Comparison of ENCODE assay signal across 41 cellular contexts in genomic region chr19:601310-601709, GRCh38. TPM values are rescaled to one million over a fixed set of nuclear protein-coding genes. Genes with fewer than 3 reads are reported as not detected.
"Had no signal": no experiment of that assay in that cellular context is flagged by ENCODE, and none has a peak within 500 bp of the region (broad histone marks: within the 10 kb centered on the region; RNA-seq: fewer than 3 reads in every experiment).

No MANE protein-coding gene starts in this region.

- H3K36me3 ChIP-seq: ascending aorta, cardiac muscle cell had no signal

- FAIRE-seq: bronchial epithelial cell, TTC549 had no signal

- H3K9me3 ChIP-seq: ascending aorta had no signal

- H3K4me3 Mint-ChIP-seq: activated B cell treated with CpG ODN at 0.5 μM for 24 hours; activated CD4-positive, alpha-beta memory T cell treated with anti-CD3 and anti-CD28 coated beads for 36 hours; activated CD4-positive, alpha-beta T cell treated with anti-CD3 and anti-CD28 coated beads, Interleukin-2, amount 10 ng/mL, durations not matched to agents 24 days and 14 days; activated CD8-positive, alpha-beta T cell treated with anti-CD3 and anti-CD28 coated beads for 36 hours; activated naive CD4-positive, alpha-beta T cell treated with anti-CD3 and anti-CD28 coated beads, Interleukin-2, amount 10 ng/mL, durations not matched to agents 7 days and 5 days; activated naive CD4-positive, alpha-beta T cell treated with anti-CD3 and anti-CD28 coated beads, Interleukin-2, amount 50 U/mL, for 24 hours; activated naive CD8-positive, alpha-beta T cell; activated naive CD8-positive, alpha-beta T cell treated with anti-CD3 and anti-CD28 coated beads, Interleukin-2, amount 10 ng/mL, durations not matched to agents 7 days and 5 days; activated naive CD8-positive, alpha-beta T cell treated with anti-CD3 and anti-CD28 coated beads, Interleukin-2, amount 50 U/mL, for 24 hours; activated T-cell treated with anti-CD3 and anti-CD28 coated beads, Interleukin-2, amount 50 U/mL, for 4 hours; activated T-cell treated with anti-CD3 and anti-CD28 coated beads, Interleukin-2, amount 50 U/mL, for 72 hours; activated T-helper 1 cell treated with anti-CD3 and anti-CD28 coated beads, Interleukin-12 subunit alpha, Interleukin-12 subunit beta, Interleukin-2, Interleukin-4 antibody, amounts not matched to agents 30 ng/mL and 10 ng/mL and 1 ng/mL, durations not matched to agents 14 hours and 24 hours and 36 hours; activated T-helper 17 cell treated with anti-CD3 and anti-CD28 coated beads, Interleukin-2, amount 50 U/mL, for 72 hours; brain; central memory CD8-positive, alpha-beta T cell; T-helper 1 cell treated with Interleukin-12 subunit alpha and Interleukin-12 subunit beta and Interleukin-4 antibody, amounts not matched to agents 30 μg/mL and 1 μg/mL, for 36 hours; T-helper 2 cell treated with Interferon-gamma antibody and Interleukin-4, amounts not matched to agents 5 μg/mL and 100 μg/mL, for 36 hours had no signal

- H3K9me3 Mint-ChIP-seq: activated B cell treated with CpG ODN at 0.5 μM for 24 hours; activated CD4-positive, alpha-beta memory T cell treated with anti-CD3 and anti-CD28 coated beads for 36 hours; activated CD4-positive, alpha-beta T cell treated with anti-CD3 and anti-CD28 coated beads, Interleukin-2, amount 10 ng/mL, durations not matched to agents 24 days and 14 days; activated naive CD4-positive, alpha-beta T cell treated with anti-CD3 and anti-CD28 coated beads, Interleukin-2, amount 50 U/mL, for 24 hours; activated naive CD8-positive, alpha-beta T cell treated with anti-CD3 and anti-CD28 coated beads, Interleukin-2, amount 50 U/mL, for 24 hours; activated T-cell treated with anti-CD3 and anti-CD28 coated beads, Interleukin-2, amount 50 U/mL, for 4 hours; activated T-cell treated with anti-CD3 and anti-CD28 coated beads, Interleukin-2, amount 50 U/mL, for 72 hours; activated T-helper 1 cell treated with anti-CD3 and anti-CD28 coated beads, Interleukin-12 subunit alpha, Interleukin-12 subunit beta, Interleukin-2, Interleukin-4 antibody, amounts not matched to agents 30 ng/mL and 10 ng/mL and 1 ng/mL, durations not matched to agents 14 hours and 24 hours and 36 hours; activated T-helper 17 cell treated with anti-CD3 and anti-CD28 coated beads, Interleukin-2, amount 50 U/mL, for 72 hours; central memory CD8-positive, alpha-beta T cell; T-helper 1 cell treated with Interleukin-12 subunit alpha and Interleukin-12 subunit beta and Interleukin-4 antibody, amounts not matched to agents 30 μg/mL and 1 μg/mL, for 36 hours; T-helper 2 cell treated with Interferon-gamma antibody and Interleukin-4, amounts not matched to agents 5 μg/mL and 100 μg/mL, for 36 hours had no signal

- H3K36me3 Mint-ChIP-seq: activated CD4-positive, alpha-beta memory T cell treated with anti-CD3 and anti-CD28 coated beads for 36 hours; activated naive CD4-positive, alpha-beta T cell treated with anti-CD3 and anti-CD28 coated beads, Interleukin-2, amount 10 ng/mL, durations not matched to agents 7 days and 5 days; activated naive CD4-positive, alpha-beta T cell treated with anti-CD3 and anti-CD28 coated beads, Interleukin-2, amount 50 U/mL, for 24 hours; activated naive CD8-positive, alpha-beta T cell; activated naive CD8-positive, alpha-beta T cell treated with anti-CD3 and anti-CD28 coated beads, Interleukin-2, amount 10 ng/mL, durations not matched to agents 7 days and 5 days had no signal

- H3K27ac Mint-ChIP-seq: activated B cell treated with CpG ODN at 0.5 μM for 24 hours; activated CD4-positive, alpha-beta memory T cell treated with anti-CD3 and anti-CD28 coated beads for 36 hours; activated CD4-positive, alpha-beta T cell treated with anti-CD3 and anti-CD28 coated beads, Interleukin-2, amount 10 ng/mL, durations not matched to agents 24 days and 14 days; activated CD8-positive, alpha-beta T cell treated with anti-CD3 and anti-CD28 coated beads for 36 hours; activated naive CD4-positive, alpha-beta T cell treated with anti-CD3 and anti-CD28 coated beads, Interleukin-2, amount 10 ng/mL, durations not matched to agents 7 days and 5 days; activated naive CD4-positive, alpha-beta T cell treated with anti-CD3 and anti-CD28 coated beads, Interleukin-2, amount 50 U/mL, for 24 hours; activated naive CD8-positive, alpha-beta T cell; activated naive CD8-positive, alpha-beta T cell treated with anti-CD3 and anti-CD28 coated beads, Interleukin-2, amount 10 ng/mL, durations not matched to agents 7 days and 5 days; activated T-cell treated with anti-CD3 and anti-CD28 coated beads, Interleukin-2, amount 50 U/mL, for 72 hours; activated T-helper 1 cell treated with anti-CD3 and anti-CD28 coated beads, Interleukin-12 subunit alpha, Interleukin-12 subunit beta, Interleukin-2, Interleukin-4 antibody, amounts not matched to agents 30 ng/mL and 10 ng/mL and 1 ng/mL, durations not matched to agents 14 hours and 24 hours and 36 hours; activated T-helper 17 cell treated with anti-CD3 and anti-CD28 coated beads, Interleukin-2, amount 50 U/mL, for 72 hours; brain; T-helper 1 cell treated with Interleukin-12 subunit alpha and Interleukin-12 subunit beta and Interleukin-4 antibody, amounts not matched to agents 30 μg/mL and 1 μg/mL, for 36 hours; T-helper 2 cell treated with Interferon-gamma antibody and Interleukin-4, amounts not matched to agents 5 μg/mL and 100 μg/mL, for 36 hours had no signal

- H3K4me1 Mint-ChIP-seq: activated CD4-positive, alpha-beta T cell treated with anti-CD3 and anti-CD28 coated beads, Interleukin-2, amount 10 ng/mL, durations not matched to agents 24 days and 14 days; activated naive CD4-positive, alpha-beta T cell treated with anti-CD3 and anti-CD28 coated beads, Interleukin-2, amount 10 ng/mL, durations not matched to agents 7 days and 5 days; activated naive CD4-positive, alpha-beta T cell treated with anti-CD3 and anti-CD28 coated beads, Interleukin-2, amount 50 U/mL, for 24 hours; activated naive CD8-positive, alpha-beta T cell treated with anti-CD3 and anti-CD28 coated beads, Interleukin-2, amount 50 U/mL, for 24 hours; brain; central memory CD8-positive, alpha-beta T cell had no signal

- H3K4me1 ChIP-seq: ascending aorta had no signal

- ATAC-seq: activated CD8-positive, alpha-beta T cell treated with anti-CD3 and anti-CD28 coated beads for 36 hours; activated naive CD8-positive, alpha-beta T cell treated with anti-CD3 and anti-CD28 coated beads, Interleukin-2, amount 50 U/mL, for 24 hours; activated T-cell treated with anti-CD3 and anti-CD28 coated beads, Interleukin-2, amount 50 U/mL, for 4 hours; activated T-cell treated with anti-CD3 and anti-CD28 coated beads, Interleukin-2, amount 50 U/mL, for 72 hours; activated T-helper 17 cell treated with anti-CD3 and anti-CD28 coated beads, Interleukin-2, amount 50 U/mL, for 72 hours had no signal

- DNase-seq: activated B cell treated with CpG ODN at 0.5 μM for 24 hours; activated CD4-positive, alpha-beta memory T cell treated with anti-CD3 and anti-CD28 coated beads for 36 hours; activated CD4-positive, alpha-beta T cell treated with anti-CD3 and anti-CD28 coated beads for 4 hours; activated CD4-positive, alpha-beta T cell treated with anti-CD3 and anti-CD28 coated beads, Interleukin-2, amount 10 ng/mL, durations not matched to agents 24 days and 14 days; activated CD4-positive, alpha-beta T cell treated with anti-CD3 and anti-CD28 coated beads, Interleukin-2, amount 50 U/mL, for 1 hour; activated CD4-positive, alpha-beta T cell treated with anti-CD3 and anti-CD28 coated beads, Interleukin-2, amount 50 U/mL, for 4 hours; activated CD4-positive, CD25-positive, alpha-beta regulatory T cell treated with anti-CD3 and anti-CD28 coated beads, Interleukin-2, amount 50 U/mL, for 72 hours; activated CD8-positive, alpha-beta memory T cell treated with anti-CD3 and anti-CD28 coated beads, Interleukin-2, amount 50 U/mL, for 4 hours; activated CD8-positive, alpha-beta T cell treated with anti-CD3 and anti-CD28 coated beads for 36 hours; activated effector memory CD4-positive, alpha-beta T cell treated with anti-CD3 and anti-CD28 coated beads, Interleukin-2, amount 50 U/mL, for 16 hours; activated gamma-delta T cell treated with Interleukin-2 at 50 U/mL for 16 hours; activated naive CD4-positive, alpha-beta T cell; activated naive CD4-positive, alpha-beta T cell treated with anti-CD3 and anti-CD28 coated beads, Interleukin-2, amount 10 ng/mL, durations not matched to agents 7 days and 5 days; activated naive CD8-positive, alpha-beta T cell treated with anti-CD3 and anti-CD28 coated beads, Interleukin-2, amount 10 ng/mL, durations not matched to agents 7 days and 5 days; activated naive CD8-positive, alpha-beta T cell treated with anti-CD3 and anti-CD28 coated beads, Interleukin-2, amount 50 U/mL, for 24 hours; activated T-cell treated with anti-CD3 and anti-CD28 coated beads for 4 hours; activated T-cell treated with anti-CD3 and anti-CD28 coated beads, Interleukin-2, amount 50 U/mL, for 1 hour; activated T-cell treated with anti-CD3 and anti-CD28 coated beads, Interleukin-2, amount 50 U/mL, for 4 hours; activated T-cell treated with anti-CD3 and anti-CD28 coated beads, Interleukin-2, amount 50 U/mL, for 72 hours; amygdala; anterior cingulate cortex; caudate nucleus; cerebellar nuclear complex; T-helper 1 cell; T-helper 2 cell; T-helper 9 cell had no signal

- H3K27me3 Mint-ChIP-seq: activated B cell treated with CpG ODN at 0.5 μM for 24 hours; activated CD4-positive, alpha-beta memory T cell treated with anti-CD3 and anti-CD28 coated beads for 36 hours; activated CD4-positive, alpha-beta T cell treated with anti-CD3 and anti-CD28 coated beads, Interleukin-2, amount 10 ng/mL, durations not matched to agents 24 days and 14 days; activated CD8-positive, alpha-beta T cell treated with anti-CD3 and anti-CD28 coated beads for 36 hours; activated naive CD4-positive, alpha-beta T cell treated with anti-CD3 and anti-CD28 coated beads, Interleukin-2, amount 10 ng/mL, durations not matched to agents 7 days and 5 days; activated naive CD4-positive, alpha-beta T cell treated with anti-CD3 and anti-CD28 coated beads, Interleukin-2, amount 50 U/mL, for 24 hours; activated naive CD8-positive, alpha-beta T cell; activated naive CD8-positive, alpha-beta T cell treated with anti-CD3 and anti-CD28 coated beads, Interleukin-2, amount 10 ng/mL, durations not matched to agents 7 days and 5 days; activated naive CD8-positive, alpha-beta T cell treated with anti-CD3 and anti-CD28 coated beads, Interleukin-2, amount 50 U/mL, for 24 hours; activated T-helper 17 cell treated with anti-CD3 and anti-CD28 coated beads, Interleukin-2, amount 50 U/mL, for 72 hours; brain; central memory CD8-positive, alpha-beta T cell had no signal

- H3K4me3 ChIP-seq: ascending aorta, cardiac muscle cell had no signal

- H3K27ac ChIP-seq: ascending aorta, cardiac muscle cell, VCaP had no signal

- H3K27me3 ChIP-seq: ascending aorta had no signal

RNA-seq across cellular contexts. Expression of gene HCN2, which starts 11.6 kb away (rescaled TPM):
- total RNA-seq: ascending aorta had no signal

RNA-seq across cellular contexts. Expression of gene FGF22, which starts 38.4 kb away (rescaled TPM):
- total RNA-seq: activated CD4-positive, alpha-beta T cell treated with anti-CD3 and anti-CD28 coated beads, Interleukin-2, amount 10 ng/mL, durations not matched to agents 24 days and 14 days; activated CD8-positive, alpha-beta memory T cell treated with anti-CD3 and anti-CD28 coated beads for 36 hours; activated T-cell treated with anti-CD3 and anti-CD28 coated beads, Interleukin-2, amount 50 U/mL, for 4 hours; activated T-cell treated with anti-CD3 and anti-CD28 coated beads, Interleukin-2, amount 50 U/mL, for 72 hours; activated T-helper 1 cell treated with anti-CD3 and anti-CD28 coated beads, Interleukin-12 subunit alpha, Interleukin-12 subunit beta, Interleukin-2, Interleukin-4 antibody, amounts not matched to agents 30 ng/mL and 10 ng/mL and 1 ng/mL, durations not matched to agents 14 hours and 24 hours and 36 hours; ascending aorta; bronchial epithelial cell; cardiac muscle cell; chondrocyte had no signal

RNA-seq across cellular contexts. Expression of gene GZMM, which starts 57.5 kb away (rescaled TPM):
- total RNA-seq: activated B cell treated with CpG ODN at 0.5 μM for 24 hours, ascending aorta, bronchial epithelial cell, cardiac muscle cell, chondrocyte had no signal
